In the genomic region with DNA sequence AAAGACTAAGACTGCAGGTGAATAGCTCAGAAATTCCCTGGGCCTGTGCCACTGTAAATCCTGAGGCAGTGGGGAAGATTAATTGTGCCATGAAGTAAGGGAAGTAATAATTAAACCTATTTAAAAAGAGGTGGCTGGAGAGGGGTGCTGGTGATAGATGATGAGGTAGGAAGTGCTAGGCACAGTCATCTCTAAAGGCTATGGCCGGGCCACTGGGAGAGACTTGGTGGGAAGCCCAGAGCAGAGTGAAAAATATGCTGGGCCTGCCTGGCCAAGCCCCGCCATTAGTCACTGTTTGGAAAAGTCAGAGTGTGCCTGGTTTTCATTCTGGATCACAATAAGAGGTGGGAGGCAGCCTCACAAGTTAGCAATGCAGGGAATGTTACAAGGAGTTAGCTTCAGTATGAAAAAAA, we compare ENCODE assay signal across 10 cellular contexts.
DNase-seq lines count a peak whose midpoint lies in the region; ATAC-seq and TF ChIP-seq lines count a peak whose summit lies in the region.
"Had no signal": no experiment of that assay in that cellular context is flagged by ENCODE, and none has a peak within 500 bp of the region (broad histone marks: within the 10 kb centered on the region; RNA-seq: fewer than 3 reads in every experiment).

No MANE protein-coding gene starts in this region.

- peak overlapping the region; percentile 83 for H2AFZ ChIP-seq in mammary epithelial cell (ENCODE audit: low read depth, low read length)

- no peaks in the 10 kb centered on the region for H3K79me2 ChIP-seq in mammary epithelial cell (ENCODE audit: insufficient read depth, low read length)

- H3K27me3 ChIP-seq in mammary epithelial cell (ENCODE audit: insufficient read depth, low read length) (no peaks in the 10 kb centered on the region), kidney epithelial cell (ENCODE audit: control insufficient read depth, insufficient read depth, low read length) (no peaks in the 10 kb centered on the region), testis (no peaks in the 10 kb centered on the region)

- intact Hi-C loops in mammary epithelial cell (cut with micrococcal nuclease) (loop anchor here (1.0 to 2.0 kb wide), 2 partner anchors 24 to 57 kb away; no protein-coding TSS in a partner anchor), testis (cut with DNase I; ENCODE audit: low total_unique reads) (no loop called here)

- peak; percentile 61 for DNase-seq in HS-27A (ENCODE audit: low read depth)
- DNase-seq in mammary epithelial cell = peak; percentile 92
- peak; percentile 63 for DNase-seq in kidney epithelial cell (ENCODE audit: low read depth)
- DNase-seq in testis = peak; percentile 23
- DNase-seq in middle frontal gyrus (ENCODE audit: extremely low spot score, low spot score) = no peak
- DNase-seq: activated gamma-delta T cell treated with Interleukin-2 at 50 U/mL for 16 hours, NCI-H1048 had no signal

- ATAC-seq in HG02763 (IDR thresholded peaks at IDR 0.05; ENCODE audit: unreplicated experiment) (no peak), HG03460 (IDR thresholded peaks at IDR 0.05; ENCODE audit: unreplicated experiment) (no peak), GM18873 (IDR thresholded peaks at IDR 0.05; ENCODE audit: low FRiP score, unreplicated experiment) (no peak)

- peak overlapping the region; percentile 61 for H3K9ac ChIP-seq in mammary epithelial cell (ENCODE audit: insufficient read depth, low read length)

- TF ChIP-seq CTCF in mammary epithelial cell (conservative IDR thresholded peaks at IDR 0.05 in 1 of 2, IDR thresholded peaks at IDR 0.05 in 1 of 2; ENCODE audit: extremely low read depth in 1 of 2, insufficient read depth in 1 of 2, low read depth in 1 of 2, low read length in 2 of 2) = no peak
- no peak for TF ChIP-seq CTCF in kidney epithelial cell (IDR thresholded peaks at IDR 0.05; ENCODE audit: insufficient read depth, low read length, poor library complexity, severe bottlenecking)
- TF ChIP-seq CTCF in testis (IDR thresholded peaks at IDR 0.05) = no peak

- in situ Hi-C loops in mammary epithelial cell (cut with MboI; ENCODE audit: low sequenced_read_pairs in 2 of 2) = no loop called here

- peaks cover 28% of the 10 kb centered on the region for H3K4me1 ChIP-seq in mammary epithelial cell (ENCODE audit: insufficient read depth, low read length)
- H3K4me1 ChIP-seq in testis = peaks cover 8% of the 10 kb centered on the region

- 0% methylated on average over 2 of the region's 2 CpGs for WGBS in mammary epithelial cell (ENCODE audit: low coverage, missing lambda C conversion rate)
- WGBS in testis, 2 donors = 44 to 47% methylated on average over 2 of the region's 2 CpGs

- dilution Hi-C loops in mammary epithelial cell (cut with HindIII; ENCODE audit: low sequenced_read_pairs) = no loop called here

- TF ChIP-seq POLR2A in testis (IDR thresholded peaks at IDR 0.05) = no peak

- peak overlapping the region; percentile 87 for H3K27ac ChIP-seq in mammary epithelial cell (ENCODE audit: insufficient read depth, low read depth, low read length)
- H3K27ac ChIP-seq in testis = no peak overlapping the region

- H3K4me2 ChIP-seq in mammary epithelial cell (ENCODE audit: insufficient read depth, low read depth, low read length) = peak overlapping the region; percentile 68

- H3K4me3 ChIP-seq in mammary epithelial cell (replicated peaks in 1 of 3; ENCODE audit: insufficient read depth in 1 of 3, low read depth in 2 of 3, low read length in 3 of 3) = no peak overlapping the region
- H3K4me3 ChIP-seq in kidney epithelial cell (ENCODE audit: low read depth, low read length) = no peak overlapping the region
- H3K4me3 ChIP-seq in testis = no peak overlapping the region

- H3K36me3 ChIP-seq in mammary epithelial cell (ENCODE audit: insufficient read depth, low read length) = no peaks in the 10 kb centered on the region
- no peaks in the 10 kb centered on the region for H3K36me3 ChIP-seq in kidney epithelial cell (ENCODE audit: control insufficient read depth, insufficient read depth, low read length)
- H3K36me3 ChIP-seq in testis (ENCODE audit: low read depth, missing control alignments) = no peaks in the 10 kb centered on the region

- no peaks in the 10 kb centered on the region for H3K9me3 ChIP-seq in mammary epithelial cell (replicated peaks; ENCODE audit: insufficient read depth, low read length)
- H3K9me3 ChIP-seq in testis = no peaks in the 10 kb centered on the region

- CTCF ChIA-PET in mammary epithelial cell (lab: Charles Lee; ENCODE audit: low non-redundant PET) = interaction anchor here (0.7 kb wide), 1 partner anchor 281 kb away, joined by 10 read pairs; no protein-coding TSS in a partner anchor

- H4K20me1 ChIP-seq in mammary epithelial cell (ENCODE audit: insufficient read depth, low read length) = no peaks in the 10 kb centered on the region

- BruUV-seq in mammary epithelial cell (replicated peaks; lab: Mats Ljungman, UMichigan) = TSS peak; percentile 95
